20 cellular contexts compared by ENCODE assay signal in the genomic region with DNA sequence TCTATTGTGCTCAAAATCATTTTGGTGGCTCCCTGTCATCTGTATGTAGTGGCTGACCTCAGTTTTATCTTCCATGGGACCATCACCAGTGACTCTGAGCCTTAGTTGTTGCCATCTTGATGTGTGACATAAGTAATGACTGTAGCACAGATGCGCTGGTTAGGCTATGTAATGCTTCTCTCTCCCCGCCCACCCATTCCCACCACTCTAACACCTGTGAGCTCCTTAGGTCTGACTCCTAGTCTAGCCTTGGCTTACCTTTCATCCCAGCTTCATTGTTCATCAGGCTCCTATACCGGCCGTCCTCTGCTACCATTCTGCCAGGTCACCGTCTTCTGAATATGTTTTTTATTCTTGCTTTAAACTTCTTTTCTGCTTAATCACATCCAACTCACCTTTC. TPM values are rescaled to one million over a fixed set of nuclear protein-coding genes. Genes with fewer than 3 reads are reported as not detected.
A peak's percentile ranks its signal among the peaks of the same experiment; 100 is the strongest.
DNase-seq lines count a peak whose midpoint lies in the region; ATAC-seq and TF ChIP-seq lines count a peak whose summit lies in the region.
"Had no signal": no experiment of that assay in that cellular context is flagged by ENCODE, and none has a peak within 500 bp of the region (broad histone marks: within the 10 kb centered on the region; RNA-seq: fewer than 3 reads in every experiment).

No MANE protein-coding gene starts in this region.

- no peak for TF ChIP-seq CTCF in mesothelial cell of epicardium (IDR thresholded peaks at IDR 0.05; ENCODE audit: unreplicated experiment)

- peak; percentile 35 for DNase-seq in LHCN-M2 (ENCODE audit: low read depth)
- peak; percentile 36 for DNase-seq in amniotic epithelial cell (ENCODE audit: low read depth)
- DNase-seq in glomerular visceral epithelial cell (ENCODE audit: extremely low spot score): peak; percentile 42
- peak; percentile 15 for DNase-seq in renal cortical epithelial cell (ENCODE audit: low read depth)
- DNase-seq in DMS53 treated with DMSO at 0.1 percent for 48 hours (lab: John Stamatoyannopoulos, UW; ENCODE audit: unreplicated experiment): no peak
- DNase-seq in NCI-H1105 (lab: John Stamatoyannopoulos, UW): no peak
- no peak for DNase-seq in mesothelial cell of epicardium (ENCODE audit: low spot score in 2 of 2, unreplicated experiment in 2 of 2)
- DNase-seq: activated CD4-positive, alpha-beta T cell treated with anti-CD3 and anti-CD28 coated beads, Interleukin-2, amount 50 U/mL, for 4 hours; activated gamma-delta T cell treated with Interleukin-2 at 50 U/mL for 16 hours; caudate nucleus; COR-L47; left cardiac atrium; NCI-H1694; NCI-H82; OCI-M1; stimulated activated CD4-positive, alpha-beta T cell treated with anti-CD3 and anti-CD28 coated beads, Interleukin-4, amount 100 ng/mL, for 1 hour; T-helper 17 cell had no signal

- peaks cover 32% of the 10 kb centered on the region for H3K4me1 Mint-ChIP-seq in mesothelial cell of epicardium
- H3K4me1 Mint-ChIP-seq: B cell had no signal

- no peaks in the 10 kb centered on the region for H3K9me3 Mint-ChIP-seq in mesothelial cell of epicardium

- H3K36me3 Mint-ChIP-seq in mesothelial cell of epicardium: no peaks in the 10 kb centered on the region

- no peak overlapping the region for H3K27ac Mint-ChIP-seq in mesothelial cell of epicardium
- H3K27ac Mint-ChIP-seq: B cell, T-helper 17 cell had no signal

- H3K27me3 Mint-ChIP-seq in mesothelial cell of epicardium (ENCODE audit: low read depth): no peaks in the 10 kb centered on the region
- H3K27me3 Mint-ChIP-seq: B cell had no signal

- ATAC-seq in GM18873 (IDR thresholded peaks at IDR 0.05; ENCODE audit: low FRiP score, unreplicated experiment): no peak
- ATAC-seq: K562, T-helper 17 cell had no signal

- no peak overlapping the region for H3K4me3 Mint-ChIP-seq in mesothelial cell of epicardium
- H3K4me3 Mint-ChIP-seq: B cell, T-helper 17 cell had no signal

RNA-seq across cellular contexts. Expression of a gene that starts 17.2 kb away (rescaled TPM):
- total RNA-seq in LHCN-M2 (2014; rRNA removed) (108 and 117 TPM in 2 replicates), renal cortical epithelial cell (157 and 165 TPM in 2 replicates), mesothelial cell of epicardium (74.6 to 81.6 TPM (median 80.2 TPM) in 3 replicates)
- 47.6 TPM for polyA plus RNA-seq in LHCN-M2 (2012)

Comparison
In these comparisons a context has a peak if more than half of its experiments do, and no peak if none do; other contexts are left out.
1. DNase-seq: peak in LHCN-M2 (single experiment), amniotic epithelial cell (single experiment), glomerular visceral epithelial cell (single experiment) and renal cortical epithelial cell (single experiment); none in DMS53 treated with DMSO at 0.1 percent for 48 hours (single experiment), NCI-H1105 (single experiment) and mesothelial cell of epicardium (0 of 2).